2 cellular contexts compared by ENCODE assay signal in genomic region chr7:24922099-24922773, GRCh38.
TF ChIP-seq lines count a peak whose summit lies in the region.

No MANE protein-coding gene starts in this region.

TF ChIP-seq in HepG2, 621 proteins besides CTCF, POLR2A, EP300 and RAD21 (continued from another document):
- no peak for TF ChIP-seq PTBP1 (IDR thresholded peaks at IDR 0.05; ENCODE audit: low read depth, low read length, poor library complexity, severe bottlenecking)
- TF ChIP-seq ATF7-NPFF (CRISPR knock-in tag; IDR thresholded peaks at IDR 0.05; ENCODE audit: low read depth): no peak
- 0 out of 2 replicates have a peak, but pooled peaks have one; percentile 22 for TF ChIP-seq RARA (CRISPR knock-in tag; IDR thresholded peaks at IDR 0.05)
- TF ChIP-seq KDM2A (CRISPR knock-in tag; IDR thresholded peaks at IDR 0.05; ENCODE audit: borderline replicate concordance, low read depth): no peak
- peak; percentile 26; the same call in 1 of the 2 replicates for TF ChIP-seq HNF4A (CRISPR knock-in tag; IDR thresholded peaks at IDR 0.05)

TF ChIP-seq in WTC11, 78 proteins besides CTCF, POLR2A, EP300 and RAD21:
- TF ChIP-seq PRDM15 (CRISPR knock-in tag; IDR thresholded peaks at IDR 0.05) (no peak), GABPB1 (CRISPR knock-in tag; IDR thresholded peaks at IDR 0.05) (no peak), ATF3 (CRISPR knock-in tag; conservative IDR thresholded peaks at IDR 0.05) (no peak), ETV6 (CRISPR knock-in tag; IDR thresholded peaks at IDR 0.05) (no peak), SMAD4 (CRISPR knock-in tag; IDR thresholded peaks at IDR 0.05) (no peak), FOXK1 (CRISPR knock-in tag; IDR thresholded peaks at IDR 0.05) (no peak), ZNF281 (CRISPR knock-in tag; IDR thresholded peaks at IDR 0.05) (no peak), NFATC4 (CRISPR knock-in tag; IDR thresholded peaks at IDR 0.05) (no peak), CREM (CRISPR knock-in tag; IDR thresholded peaks at IDR 0.05) (no peak)
